Comparison of ENCODE assay signal across 21 cellular contexts in genomic region chr15:76183906-76184639, GRCh38.
"Had no signal": no experiment of that assay in that cellular context is flagged by ENCODE, and none has a peak within 500 bp of the region (broad histone marks: within the 10 kb centered on the region; RNA-seq: fewer than 3 reads in every experiment).

No MANE protein-coding gene starts in this region.

- H3K27ac ChIP-seq: brain microvascular endothelial cell, gastroesophageal sphincter, hepatocyte, neutrophil, skin epidermis, thyroid gland, uterus had no signal

- FAIRE-seq: TTC549 had no signal

- H3K9me3 ChIP-seq: gastroesophageal sphincter, neutrophil, thyroid gland, uterus had no signal

- ATAC-seq: activated T-cell treated with anti-CD3 and anti-CD28 coated beads, Interleukin-2, amount 50 U/mL, for 72 hours; effector memory CD8-positive, alpha-beta T cell; gastroesophageal sphincter; left lobe of liver; stimulated activated naive B cell treated with anti-CD40 and anti-IgM and Interleukin-4, amounts not matched to agents 10 μg/mL and 1 μg/mL and 100 μg/mL, for 72 hours had no signal

- H2AFZ ChIP-seq: hepatocyte had no signal

- H3K79me2 ChIP-seq: hepatocyte had no signal

- H3K4me3 ChIP-seq: gastroesophageal sphincter, hepatocyte, skin epidermis, thyroid gland, uterus had no signal

- H3K4me2 ChIP-seq: hepatocyte had no signal

- H3K36me3 ChIP-seq: brain microvascular endothelial cell, gastroesophageal sphincter, neutrophil, thyroid gland, uterus had no signal

- H3K27me3 ChIP-seq: brain microvascular endothelial cell, thyroid gland, uterus had no signal

- H3K4me1 ChIP-seq: gastroesophageal sphincter, thyroid gland, uterus had no signal

- DNase-seq: activated CD4-positive, alpha-beta T cell treated with anti-CD3 and anti-CD28 coated beads, Interleukin-2, amount 10 ng/mL, durations not matched to agents 24 days and 14 days; activated CD4-positive, CD25-positive, alpha-beta regulatory T cell; activated CD8-positive, alpha-beta memory T cell treated with anti-CD3 and anti-CD28 coated beads, Interleukin-2, amount 50 U/mL, for 48 hours; activated naive CD8-positive, alpha-beta T cell treated with anti-CD3 and anti-CD28 coated beads, Interleukin-2, amount 10 ng/mL, durations not matched to agents 7 days and 5 days; activated T-cell treated with anti-CD3 and anti-CD28 coated beads, Interleukin-2, amount 50 U/mL, for 72 hours; anterior cingulate cortex; brain microvascular endothelial cell; effector memory CD8-positive, alpha-beta T cell; mammary epithelial cell; naive B cell; stimulated activated CD4-positive, alpha-beta T cell treated with anti-CD3 and anti-CD28 coated beads, Interleukin-15, amount 100 ng/mL, for 24 hours; stimulated activated CD4-positive, alpha-beta T cell treated with anti-CD3 and anti-CD28 coated beads, Interleukin-4, amount 100 ng/mL, for 1 hour; stimulated activated naive B cell treated with anti-CD40 and anti-IgM and Interleukin-4, amounts not matched to agents 10 μg/mL and 1 μg/mL and 100 μg/mL, for 72 hours; thyroid gland; uterus had no signal
